1 cellular context compared by ENCODE assay signal in genomic region chr1:39269791-39270342, GRCh38.
TF ChIP-seq lines count a peak whose summit lies in the region.

No MANE protein-coding gene starts in this region.

TF ChIP-seq in K562, 482 proteins besides CTCF, POLR2A, EP300 and RAD21 (continued from another document):
- TF ChIP-seq ZNF318 (IDR thresholded peaks at IDR 0.05; ENCODE audit: borderline replicate concordance in 1 of 2, low read depth in 1 of 2) = peak in 1 of 2 experiments; percentile 44; a peak in 1 of 4 replicates
- no peak for TF ChIP-seq TCFL5 (CRISPR knock-in tag; conservative IDR thresholded peaks at IDR 0.05)
- peak; percentile 27; the same call in 1 of the 2 replicates for TF ChIP-seq CBFA2T2 (conservative IDR thresholded peaks at IDR 0.05)
- TF ChIP-seq SMAD4 (CRISPR knock-in tag; conservative IDR thresholded peaks at IDR 0.05) = 0 out of 2 replicates have a peak, but pooled peaks have one; percentile 29
